10 cellular contexts compared by ENCODE assay signal in genomic region chr16:24309222-24309905, GRCh38. TPM values are rescaled to one million over a fixed set of nuclear protein-coding genes. Genes with fewer than 3 reads are reported as not detected.
DNase-seq lines count a peak whose midpoint lies in the region; ATAC-seq and TF ChIP-seq lines count a peak whose summit lies in the region.
"Had no signal": no experiment of that assay in that cellular context is flagged by ENCODE, and none has a peak within 500 bp of the region (broad histone marks: within the 10 kb centered on the region; RNA-seq: fewer than 3 reads in every experiment).

No MANE protein-coding gene starts in this region.

- H3K27ac ChIP-seq in ovary = no peak overlapping the region
- H3K27ac ChIP-seq: cardiac muscle cell had no signal

- intact Hi-C loops in ovary (cut with DNase I) = no loop called here

- peak; percentile 2 for DNase-seq in GM04504 (ENCODE audit: low read depth)
- peak; percentile 92 for DNase-seq in M059J (ENCODE audit: low read depth)
- DNase-seq in astrocyte of the cerebellum (ENCODE audit: low read depth) = peak; percentile 6
- peak; percentile 71 for DNase-seq in pulmonary artery endothelial cell (ENCODE audit: low read depth, low spot score)
- no peak for DNase-seq in NCI-H1105 (lab: John Stamatoyannopoulos, UW)
- DNase-seq in ovary = no peak
- DNase-seq in NCI-H226 = no peak
- DNase-seq: natural killer cell had no signal

- no peak for TF ChIP-seq POLR2A in ovary (IDR thresholded peaks at IDR 0.05)

- WGBS in ovary, 3 donors = 66 to 75% (median 69%) methylated on average over 7 of the region's 7 CpGs

- H3K4me3 ChIP-seq in astrocyte of the cerebellum (ENCODE audit: low read depth, low read length) = no peak overlapping the region
- H3K4me3 ChIP-seq in ovary = no peak overlapping the region
- H3K4me3 ChIP-seq: cardiac muscle cell had no signal

- TF ChIP-seq EP300 in ovary (IDR thresholded peaks at IDR 0.05) = no peak

- in situ Hi-C loops in astrocyte of the cerebellum (cut with HindIII; ENCODE audit: low sequenced_read_pairs) = no loop called here

- TF ChIP-seq CTCF in astrocyte of the cerebellum (IDR thresholded peaks at IDR 0.05; ENCODE audit: low read depth, low read length, missing control alignments) = no peak
- no peak for TF ChIP-seq CTCF in ovary (IDR thresholded peaks at IDR 0.05)

- H3K36me3 ChIP-seq in ovary = no peaks in the 10 kb centered on the region
- H3K36me3 ChIP-seq: cardiac muscle cell had no signal

- no peaks in the 10 kb centered on the region for H3K4me1 ChIP-seq in ovary (ENCODE audit: insufficient read depth)

- H3K27me3 ChIP-seq in ovary = no peaks in the 10 kb centered on the region
- H3K27me3 ChIP-seq: cardiac muscle cell had no signal

- no peaks in the 10 kb centered on the region for H3K9me3 ChIP-seq in ovary

- ATAC-seq in HG03045 (IDR thresholded peaks at IDR 0.05; ENCODE audit: unreplicated experiment) = no peak
- ATAC-seq: natural killer cell had no signal

RNA-seq across cellular contexts. Expression of gene CACNG3, which starts 53.2 kb away (rescaled TPM):
- total RNA-seq in M059J (2014; rRNA removed; shearing (Covaris generic)) = not detected in 2 replicates
- total RNA-seq in pulmonary artery endothelial cell (not detected in 2 replicates), ovary (not detected)
- not detected for polyA plus RNA-seq in ovary
- total RNA-seq: cardiac muscle cell, natural killer cell had no signal
- polyA plus RNA-seq: cardiac muscle cell had no signal

Comparison
In these comparisons a context has a peak if more than half of its experiments do, and no peak if none do; other contexts are left out.
1. DNase-seq: peak in GM04504 (single experiment), M059J (single experiment), astrocyte of the cerebellum (single experiment) and pulmonary artery endothelial cell (single experiment); none in NCI-H1105 (single experiment), ovary (0 of 5) and NCI-H226 (single experiment).